ENCODE assay signal across 25 cellular contexts in the genomic region with DNA sequence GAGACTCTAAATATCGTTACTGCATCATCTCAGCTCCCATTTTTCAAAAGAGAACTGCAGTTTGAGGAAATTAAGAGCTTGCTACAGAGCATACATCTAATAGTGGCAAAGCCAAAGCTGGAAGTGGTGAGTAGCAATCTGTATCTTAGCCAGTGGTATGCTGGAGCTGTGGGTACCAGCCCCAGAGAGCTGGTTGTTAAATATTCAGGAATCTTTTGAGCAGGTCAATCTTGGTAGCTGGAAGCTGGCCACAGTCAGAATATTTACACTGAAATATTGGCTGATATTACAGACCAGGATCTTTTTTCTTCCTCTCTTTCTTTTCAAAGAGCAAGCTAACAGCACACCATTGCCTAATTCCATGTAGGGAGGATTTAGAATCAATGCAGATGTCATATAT.
DNase-seq lines count a peak whose midpoint lies in the region; ATAC-seq and TF ChIP-seq lines count a peak whose summit lies in the region.
"Had no signal": no experiment of that assay in that cellular context is flagged by ENCODE, and none has a peak within 500 bp of the region (broad histone marks: within the 10 kb centered on the region; RNA-seq: fewer than 3 reads in every experiment).

No MANE protein-coding gene starts in this region.

- peak overlapping the region; percentile 5; the same call in 1 of the 2 replicates for H2AFZ ChIP-seq in GM23338

- H3K27ac ChIP-seq in GM23338 (ENCODE audit: low read depth) (no peak overlapping the region), RWPE1 (no peak overlapping the region), transverse colon (no peak overlapping the region)
- H3K27ac ChIP-seq: KMS-11 had no signal

- ATAC-seq in GM23338 (no peak), naive B cell (ENCODE audit: low read depth in 2 of 2) (no peak), GM21381 (IDR thresholded peaks at IDR 0.05; ENCODE audit: unreplicated experiment) (no peak)
- ATAC-seq: CD8-positive, alpha-beta T cell; HCT116; naive thymus-derived CD8-positive, alpha-beta T cell had no signal

- CTCF ChIA-PET in RWPE1 (lab: Yijun Ruan, JAX) = interaction anchor here (0.7 to 1.0 kb wide), 2 partner anchors 16 to 33 kb away, joined by 3 read pairs; no protein-coding TSS in a partner anchor

- H3K9me3 Mint-ChIP-seq in GM23338 (no peaks in the 10 kb centered on the region; the same call in 2 of the 3 replicates), chondrocyte (ENCODE audit: low read depth) (no peaks in the 10 kb centered on the region), naive B cell (peaks cover 0 to 3% (median under 1%) of the 10 kb centered on the region in 7 donors)
- H3K9me3 Mint-ChIP-seq: activated T-helper 2 cell treated with anti-CD3 and anti-CD28 coated beads, Interferon-gamma antibody, Interleukin-2, Interleukin-4, amounts not matched to agents 10 μg/mL and 5 μg/mL and 100 μg/mL, durations not matched to agents 14 hours and 24 hours and 36 hours; CD8-positive, alpha-beta T cell had no signal

- H3K27ac Mint-ChIP-seq in GM23338 (no peak overlapping the region), chondrocyte (ENCODE audit: unreplicated experiment) (peak overlapping the region; percentile 13), naive B cell (peak overlapping the region in 5 of 6 donors; percentile 53 to 91 (median 74))
- H3K27ac Mint-ChIP-seq: activated naive CD8-positive, alpha-beta T cell treated with anti-CD3 and anti-CD28 coated beads for 36 hours; activated T-helper 2 cell treated with anti-CD3 and anti-CD28 coated beads, Interferon-gamma antibody, Interleukin-2, Interleukin-4, amounts not matched to agents 10 μg/mL and 5 μg/mL and 100 μg/mL, durations not matched to agents 14 hours and 24 hours and 36 hours; CD8-positive, alpha-beta T cell had no signal

- H3K4me2 ChIP-seq in GM23338 = 0 out of 2 replicates have a peak overlapping the region, but pooled peaks have one; percentile 33
- H3K4me2 ChIP-seq: KMS-11 had no signal

- H3K27me3 ChIP-seq in GM23338 (ENCODE audit: insufficient read depth) = no peaks in the 10 kb centered on the region
- H3K27me3 ChIP-seq in transverse colon = no peaks in the 10 kb centered on the region
- H3K27me3 ChIP-seq: sigmoid colon had no signal

- TF ChIP-seq POLR2A in transverse colon (IDR thresholded peaks at IDR 0.05) = no peak

- H3K36me3 Mint-ChIP-seq in GM23338 (ENCODE audit: low read depth) (peaks cover 5% of the 10 kb centered on the region; the same call in 1 of the 3 replicates), chondrocyte (ENCODE audit: low read depth) (no peaks in the 10 kb centered on the region), naive B cell (peaks cover 13 to 22% of the 10 kb centered on the region in 2 donors)
- H3K36me3 Mint-ChIP-seq: activated naive CD8-positive, alpha-beta T cell treated with anti-CD3 and anti-CD28 coated beads for 36 hours; CD8-positive, alpha-beta T cell; naive thymus-derived CD8-positive, alpha-beta T cell had no signal

- in situ Hi-C loops in transverse colon (cut with MboI; ENCODE audit: low pct_ligation_motif_present in 1 of 4, low pct_unique_long_range_greater_than_20kb in 1 of 4, low sequenced_read_pairs in 3 of 4) = no loop called here

- peaks cover 29% of the 10 kb centered on the region for H3K4me1 Mint-ChIP-seq in GM23338
- peaks cover 71% of the 10 kb centered on the region for H3K4me1 Mint-ChIP-seq in chondrocyte (ENCODE audit: low read depth)
- H3K4me1 Mint-ChIP-seq in naive B cell = peaks cover 48 to 72% (median 64%) of the 10 kb centered on the region in 3 donors

- intact Hi-C loops in transverse colon (cut with DNase I; ENCODE audit: low total_unique reads) = no loop called here

- H3K4me3 ChIP-seq in AG10803 (ENCODE audit: low read length) (no peak overlapping the region), GM23338 (no peak overlapping the region), transverse colon (no peak overlapping the region)
- H3K4me3 ChIP-seq: sigmoid colon had no signal

- DNase-seq in AG10803 (ENCODE audit: low read depth) (peak; percentile 54), GM23338 (ENCODE audit: low spot score) (no peak), chondrocyte (ENCODE audit: low spot score) (no peak), naive B cell (no peak), RWPE1 (ENCODE audit: low spot score) (no peak), foreskin melanocyte (no peak), transverse colon (no peak)
- DNase-seq: activated CD4-positive, alpha-beta T cell treated with anti-CD3 and anti-CD28 coated beads, Interleukin-2, amount 50 U/mL, for 48 hours; activated CD8-positive, alpha-beta memory T cell treated with anti-CD3 and anti-CD28 coated beads, Interleukin-2, amount 50 U/mL, for 48 hours; activated naive CD8-positive, alpha-beta T cell treated with anti-CD3 and anti-CD28 coated beads for 36 hours; CD8-positive, alpha-beta T cell; cerebellar nuclear complex; DMS153; erythroblast; GF-D8; naive thymus-derived CD8-positive, alpha-beta T cell; NCI-H1048; NCI-H2029; NCI-H345; sigmoid colon; T-helper 9 cell had no signal

- H3K9me3 ChIP-seq in transverse colon = no peaks in the 10 kb centered on the region
- H3K9me3 ChIP-seq: sigmoid colon had no signal

- H3K4me1 ChIP-seq in GM23338 (ENCODE audit: insufficient read depth) = peaks cover 33% of the 10 kb centered on the region
- H3K4me1 ChIP-seq in transverse colon = no peaks in the 10 kb centered on the region

- no peaks in the 10 kb centered on the region for H3F3A ChIP-seq in GM23338 (replicated peaks; ENCODE audit: low read depth)

- POLR2A ChIA-PET in RWPE1 (lab: Yijun Ruan, JAX; ENCODE audit: low non-redundant PET) = no interaction called here

- no peak overlapping the region for H3K4me3 Mint-ChIP-seq in GM23338
- H3K4me3 Mint-ChIP-seq in chondrocyte (ENCODE audit: unreplicated experiment) = no peak overlapping the region
- peak overlapping the region in 3 of 8 donors; percentile 26 to 64 (median 45) for H3K4me3 Mint-ChIP-seq in naive B cell
- H3K4me3 Mint-ChIP-seq: activated naive CD8-positive, alpha-beta T cell treated with anti-CD3 and anti-CD28 coated beads for 36 hours; CD8-positive, alpha-beta T cell; naive thymus-derived CD8-positive, alpha-beta T cell had no signal

- H3K27me3 Mint-ChIP-seq in GM23338 (ENCODE audit: insufficient read depth, low read depth, poor library complexity) = peaks cover 5% of the 10 kb centered on the region
- peaks cover 2% of the 10 kb centered on the region for H3K27me3 Mint-ChIP-seq in chondrocyte (ENCODE audit: low read depth)
- H3K27me3 Mint-ChIP-seq in naive B cell = peaks cover 0 to 5% (median 0%) of the 10 kb centered on the region in 3 donors

- H3K36me3 ChIP-seq in GM23338 (ENCODE audit: insufficient read depth) = no peaks in the 10 kb centered on the region
- H3K36me3 ChIP-seq in transverse colon = no peaks in the 10 kb centered on the region
- H3K36me3 ChIP-seq: sigmoid colon had no signal

- 74 to 100% methylated on average over 1 of the region's 1 CpG for WGBS in transverse colon (ENCODE audit: low coverage in 1 of 2), 2 donors

- no peaks in the 10 kb centered on the region for H3K79me2 ChIP-seq in GM23338 (replicated peaks; ENCODE audit: insufficient read depth)

- H3K9me2 ChIP-seq in GM23338 (ENCODE audit: insufficient read depth) = peaks cover 9% of the 10 kb centered on the region

- no peak for TF ChIP-seq EP300 in transverse colon (IDR thresholded peaks at IDR 0.05; ENCODE audit: low read depth)

- H4K20me1 ChIP-seq in GM23338 (replicated peaks; ENCODE audit: insufficient read depth) = no peaks in the 10 kb centered on the region

- TF ChIP-seq CTCF in AG10803 (conservative IDR thresholded peaks at IDR 0.05; ENCODE audit: low read length) (no peak), GM23338 (conservative IDR thresholded peaks at IDR 0.05; ENCODE audit: low read depth in 2 of 2) (no peak), chondrocyte (IDR thresholded peaks at IDR 0.05) (no peak), RWPE1 (conservative IDR thresholded peaks at IDR 0.05; ENCODE audit: low read depth) (no peak), transverse colon (IDR thresholded peaks at IDR 0.05) (no peak)

TF ChIP-seq in GM23338, 12 proteins besides CTCF, POLR2A, EP300 and RAD21:
- no peak for TF ChIP-seq POLR2AphosphoS5 (IDR thresholded peaks at IDR 0.05; ENCODE audit: low read depth)
TF ChIP-seq in GM23338: peak in this region for 0.
